In genomic region chrX:75084757-75085156, GRCh38 we compare ENCODE assay signal across 24 cellular contexts.
DNase-seq lines count a peak whose midpoint lies in the region; ATAC-seq, FAIRE-seq and TF ChIP-seq lines count a peak whose summit lies in the region.
"Had no signal": no experiment of that assay in that cellular context is flagged by ENCODE, and none has a peak within 500 bp of the region (broad histone marks: within the 10 kb centered on the region; RNA-seq: fewer than 3 reads in every experiment).

No MANE protein-coding gene starts in this region.

- BruUV-seq in HepG2 (replicated peaks; lab: Mats Ljungman, UMichigan) (no TSS peak), K562 (replicated peaks; lab: Mats Ljungman, UMichigan) (no TSS peak)

- TF ChIP-seq EP300 in HepG2 (IDR thresholded peaks at IDR 0.05; ENCODE audit: low read depth in 2 of 2, low read length in 2 of 2) (no peak), HepG2 (CRISPR knock-in tag; IDR thresholded peaks at IDR 0.05; ENCODE audit: borderline replicate concordance) (no peak), K562 (IDR thresholded peaks at IDR 0.05; ENCODE audit: low read length) (no peak)

- no peaks in the 10 kb centered on the region for H4K20me1 ChIP-seq in HepG2 (ENCODE audit: insufficient read depth, low read length)
- no peaks in the 10 kb centered on the region for H4K20me1 ChIP-seq in K562 (replicated peaks; ENCODE audit: control insufficient read depth, insufficient read depth, low read length)
- H4K20me1 ChIP-seq: BLaER1 treated with 17β-estradiol and CSF1 and Interleukin-3, amounts not matched to agents 10 nM and 100 nM had no signal

- no peak for TF ChIP-seq CTCF in HepG2 (CRISPR knock-in tag; IDR thresholded peaks at IDR 0.05)
- no peak for TF ChIP-seq CTCF in right lobe of liver (IDR thresholded peaks at IDR 0.05)
- TF ChIP-seq CTCF in K562 (IDR thresholded peaks at IDR 0.05 in 2 of 3, conservative IDR thresholded peaks at IDR 0.05 in 1 of 3; ENCODE audit: insufficient read depth in 2 of 3, low read depth in 1 of 3, low read length in 3 of 3), result no peak
- TF ChIP-seq CTCF in kidney (IDR thresholded peaks at IDR 0.05; ENCODE audit: borderline replicate concordance, extremely low read depth, insufficient read depth), result no peak

- TF ChIP-seq POLR2A in HepG2 (IDR thresholded peaks at IDR 0.05; ENCODE audit: insufficient read depth in 1 of 2, low read depth in 2 of 2, low read length in 2 of 2) (no peak), right lobe of liver (IDR thresholded peaks at IDR 0.05) (no peak), K562 (conservative IDR thresholded peaks at IDR 0.05) (no peak)

- intact Hi-C loops in HepG2 (cut with micrococcal nuclease; ENCODE audit: unreplicated experiment) (no loop called here), right lobe of liver (cut with DNase I) (no loop called here), K562 (cut with micrococcal nuclease) (no loop called here), kidney (cut with DNase I) (no loop called here)

- ATAC-seq in HepG2, result no peak
- no peak for ATAC-seq in right lobe of liver
- no peak for ATAC-seq in K562
- no peak for ATAC-seq in HG02970 (IDR thresholded peaks at IDR 0.05; ENCODE audit: low FRiP score, unreplicated experiment)
- ATAC-seq: CD8-positive, alpha-beta T cell; GM12878 had no signal

- DNase-seq in HepG2 (ENCODE audit: low spot score) (no peak), right lobe of liver (no peak), K562 (ENCODE audit: extremely low read depth in 1 of 4, low spot score in 3 of 4) (no peak), kidney (no peak), Kasumi-1 (lab: John Stamatoyannopoulos, UW) (no peak)
- DNase-seq: ACHN; Caco-2; Calu3; CD4-positive, alpha-beta T cell; CD8-positive, alpha-beta T cell; DMS 273 treated with DMSO at 0.1 percent for 48 hours; DMS153; DMS53; DMS79; DND-41; EL; GDM1 had no signal

- H3K9me3 ChIP-seq in HepG2 (ENCODE audit: low read length), result no peaks in the 10 kb centered on the region
- no peaks in the 10 kb centered on the region for H3K9me3 ChIP-seq in right lobe of liver
- H3K9me3 ChIP-seq in K562 (replicated peaks; ENCODE audit: control insufficient read depth, insufficient read depth, low read depth, low read length), result no peaks in the 10 kb centered on the region
- no peaks in the 10 kb centered on the region for H3K9me3 ChIP-seq in kidney (ENCODE audit: control insufficient read depth in 1 of 2, low read length in 2 of 2)
- H3K9me3 ChIP-seq: Caco-2 had no signal

- H3K4me3 ChIP-seq in HepG2 (replicated peaks in 1 of 3; ENCODE audit: insufficient read depth in 1 of 3, low read depth in 2 of 3, low read length in 3 of 3) (no peak overlapping the region), right lobe of liver (no peak overlapping the region), K562 (no peak overlapping the region), kidney (ENCODE audit: low read length in 2 of 2) (no peak overlapping the region)
- H3K4me3 ChIP-seq: BLaER1 treated with 17β-estradiol and CSF1 and Interleukin-3, amounts not matched to agents 10 nM and 100 nM; GM12878 had no signal

- H2AFZ ChIP-seq in HepG2 (ENCODE audit: low read length), result no peak overlapping the region
- no peak overlapping the region for H2AFZ ChIP-seq in K562 (ENCODE audit: low read depth, low read length)

- H3K36me3 ChIP-seq in HepG2 (replicated peaks in 1 of 2; ENCODE audit: control insufficient read depth in 1 of 2, insufficient read depth in 2 of 2, low read length in 2 of 2), result no peaks in the 10 kb centered on the region
- no peaks in the 10 kb centered on the region for H3K36me3 ChIP-seq in right lobe of liver
- H3K36me3 ChIP-seq in K562 (ENCODE audit: control insufficient read depth, insufficient read depth, low read length), result no peaks in the 10 kb centered on the region
- H3K36me3 ChIP-seq in kidney (ENCODE audit: control insufficient read depth in 1 of 2, insufficient read depth in 2 of 2, low read length in 2 of 2), result no peaks in the 10 kb centered on the region

- H3K4me2 ChIP-seq in HepG2 (ENCODE audit: low read depth, low read length), result no peak overlapping the region
- no peak overlapping the region for H3K4me2 ChIP-seq in K562 (ENCODE audit: insufficient read depth, low read length)
- H3K4me2 ChIP-seq: BLaER1 treated with 17β-estradiol and CSF1 and Interleukin-3, amounts not matched to agents 10 nM and 100 nM had no signal

- no peak overlapping the region for H3K27ac ChIP-seq in HepG2 (ENCODE audit: extremely low read length, insufficient read depth, low read length)
- H3K27ac ChIP-seq in right lobe of liver, result no peak overlapping the region
- H3K27ac ChIP-seq in K562 (ENCODE audit: extremely low read depth, low read depth, low read length), result no peak overlapping the region
- H3K27ac ChIP-seq in kidney (ENCODE audit: low read depth in 2 of 2, low read length in 2 of 2), result no peak overlapping the region
- H3K27ac ChIP-seq: 22Rv1; BLaER1 treated with 17β-estradiol and CSF1 and Interleukin-3, amounts not matched to agents 10 nM and 100 nM; C4-2B had no signal

- FAIRE-seq in HepG2 (lab: Jason Lieb, UNC), result no peak
- FAIRE-seq in K562 (lab: Jason Lieb, UNC), result no peak
- FAIRE-seq in kidney (lab: Jason Lieb, UNC), result peak; percentile 11
- FAIRE-seq: GM12878, GM12892, GM18507 had no signal

- H3K27me3 ChIP-seq in HepG2 (ENCODE audit: control insufficient read depth in 1 of 2, insufficient read depth in 2 of 2, low read length in 2 of 2), result no peaks in the 10 kb centered on the region
- no peaks in the 10 kb centered on the region for H3K27me3 ChIP-seq in right lobe of liver
- H3K27me3 ChIP-seq in K562 (ENCODE audit: control insufficient read depth in 2 of 2, insufficient read depth in 2 of 2, low read length in 2 of 2), result no peaks in the 10 kb centered on the region

- no peak overlapping the region for H3K9ac ChIP-seq in HepG2 (ENCODE audit: insufficient read depth, low read depth, low read length)
- no peak overlapping the region for H3K9ac ChIP-seq in K562 (ENCODE audit: insufficient read depth in 1 of 2, low read depth in 2 of 2, low read length in 2 of 2)
- H3K9ac ChIP-seq in kidney (ENCODE audit: low read length in 2 of 2), result no peak overlapping the region
- H3K9ac ChIP-seq: BLaER1 treated with 17β-estradiol and CSF1 and Interleukin-3, amounts not matched to agents 10 nM and 100 nM had no signal

- TF ChIP-seq RAD21 in HepG2 (CRISPR knock-in tag; IDR thresholded peaks at IDR 0.05) (no peak), K562 (CRISPR knock-in tag; conservative IDR thresholded peaks at IDR 0.05 in 1 of 2, IDR thresholded peaks at IDR 0.05 in 1 of 2) (no peak)

- H3K79me2 ChIP-seq in HepG2 (ENCODE audit: insufficient read depth, low read length) (no peaks in the 10 kb centered on the region), K562 (ENCODE audit: control insufficient read depth, insufficient read depth, low read length) (0 out of 3 replicates have a peak, but pooled peaks cover 4% of the 10 kb centered on the region)

- no peaks in the 10 kb centered on the region for H3K9me1 ChIP-seq in K562 (ENCODE audit: control insufficient read depth, insufficient read depth, low read length)

- no peaks in the 10 kb centered on the region for H3K4me1 ChIP-seq in HepG2 (ENCODE audit: insufficient read depth, low read length)
- H3K4me1 ChIP-seq in right lobe of liver, result no peaks in the 10 kb centered on the region
- no peaks in the 10 kb centered on the region for H3K4me1 ChIP-seq in K562 (replicated peaks in 1 of 2; ENCODE audit: control insufficient read depth in 2 of 2, insufficient read depth in 2 of 2, low read length in 2 of 2)
- H3K4me1 ChIP-seq in kidney (ENCODE audit: control insufficient read depth in 1 of 2, insufficient read depth in 1 of 2, low read depth in 1 of 2, low read length in 2 of 2), result no peaks in the 10 kb centered on the region
- H3K4me1 ChIP-seq: BLaER1 treated with 17β-estradiol and CSF1 and Interleukin-3, amounts not matched to agents 10 nM and 100 nM had no signal

- CTCF ChIA-PET in HepG2 (lab: Yijun Ruan, JAX; ENCODE audit: low intra/inter-chr PET ratio, low total read pairs) (no interaction called here), K562 (lab: Yijun Ruan, JAX; ENCODE audit: low intra/inter-chr PET ratio) (no interaction called here)

- POLR2A ChIA-PET in HepG2 (lab: Yijun Ruan, JAX) (no interaction called here), K562 (lab: Yijun Ruan, JAX) (no interaction called here)

- in situ Hi-C loops in HepG2 (cut with HindIII; ENCODE audit: extremely low pct_ligation_motif_present, low pct_unique_long_range_greater_than_20kb), result no loop called here
- in situ Hi-C loops in K562 (cut with MboI), result no loop called here

TF ChIP-seq in HepG2, 621 proteins besides CTCF, POLR2A, EP300 and RAD21:
- TF ChIP-seq XBP1 (CRISPR knock-in tag; IDR thresholded peaks at IDR 0.05) (no peak), ZNF7 (CRISPR knock-in tag; IDR thresholded peaks at IDR 0.05) (peak; percentile 93)

TF ChIP-seq in K562, 482 proteins besides CTCF, POLR2A, EP300 and RAD21:
- TF ChIP-seq TAF15 (IDR thresholded peaks at IDR 0.05; ENCODE audit: low read depth, low read length) (no peak), RBM25 (IDR thresholded peaks at IDR 0.05; ENCODE audit: low read depth, low read length, severe bottlenecking) (peak; percentile 17)
